Comparison of ENCODE assay signal across 10 cellular contexts in the genomic region with DNA sequence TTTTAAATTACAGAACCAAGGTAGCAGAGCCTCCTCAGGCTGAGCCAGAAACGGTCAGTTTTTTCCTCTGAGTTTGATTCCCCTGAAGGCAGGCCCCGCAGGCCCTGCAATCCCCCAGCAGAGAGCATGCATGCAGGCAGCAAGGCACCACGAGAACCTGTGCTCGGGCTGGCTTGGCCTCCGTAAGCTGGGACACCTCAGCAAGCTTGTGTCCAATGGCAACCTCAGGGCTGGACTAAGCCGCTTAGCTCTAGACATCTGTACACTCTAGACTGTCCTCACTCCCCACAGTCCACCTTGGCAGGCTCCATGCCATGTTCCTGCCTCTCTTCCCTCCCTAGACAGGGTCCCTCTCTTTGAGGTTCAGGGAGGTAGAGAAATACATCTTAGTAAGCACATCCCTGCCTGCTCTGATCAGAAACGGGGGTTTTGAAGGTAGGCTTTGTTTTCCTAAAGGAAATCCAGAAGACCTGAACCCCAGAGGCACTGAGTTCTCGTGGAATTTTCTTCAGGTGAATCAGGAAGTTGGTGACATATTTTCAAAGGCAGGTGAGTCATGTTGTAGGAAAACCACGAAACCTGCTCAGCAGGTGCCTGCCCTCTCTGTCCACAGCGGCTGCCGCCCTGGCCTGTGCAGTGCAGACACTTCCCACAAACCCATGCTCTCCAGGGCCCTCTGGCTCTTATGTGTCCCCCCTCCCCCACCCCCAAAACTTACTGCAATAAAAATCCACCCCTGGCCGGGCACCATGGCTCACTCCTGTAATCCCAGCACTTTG. TPM values are rescaled to one million over a fixed set of nuclear protein-coding genes. Genes with fewer than 3 reads are reported as not detected.
A peak's percentile ranks its signal among the peaks of the same experiment; 100 is the strongest.
DNase-seq lines count a peak whose midpoint lies in the region; ATAC-seq and TF ChIP-seq lines count a peak whose summit lies in the region.
"Had no signal": no experiment of that assay in that cellular context is flagged by ENCODE, and none has a peak within 500 bp of the region (broad histone marks: within the 10 kb centered on the region; RNA-seq: fewer than 3 reads in every experiment).

No MANE protein-coding gene starts in this region.

- H3K9me3 ChIP-seq in esophagus (ENCODE audit: control insufficient read depth in 2 of 2, insufficient read depth in 1 of 2, low read depth in 1 of 2, low read length in 1 of 2) (no peaks in the 10 kb centered on the region), stomach (no peaks in the 10 kb centered on the region)

- H3K36me3 ChIP-seq in esophagus (ENCODE audit: control insufficient read depth in 2 of 2, insufficient read depth in 2 of 2, low read length in 1 of 2) (peaks cover 6 to 17% of the 10 kb centered on the region in 2 donors), stomach (peaks cover 28 to 73% (median 67%) of the 10 kb centered on the region in 4 donors)

- intact Hi-C loops in stomach (cut with DNase I; ENCODE audit: low total_unique reads) = no loop called here

- TF ChIP-seq POLR2A in stomach (IDR thresholded peaks at IDR 0.05) = no peak

- H3K4me3 ChIP-seq in esophagus (ENCODE audit: low read depth in 1 of 2, low read length in 2 of 2) = no peak overlapping the region
- H3K4me3 ChIP-seq in stomach = no peak overlapping the region

- H3K27ac ChIP-seq in esophagus (ENCODE audit: low read depth in 2 of 2, low read length in 1 of 2) = peak overlapping the region; percentile 73 to 90
- H3K27ac ChIP-seq in stomach = peak overlapping the region; percentile 76 to 96 (median 92)

- DNase-seq in NCI-H748 (lab: John Stamatoyannopoulos, UW; ENCODE audit: unreplicated experiment) = peak; percentile 22
- no peak for DNase-seq in NCI-H748 treated with DMSO at 0.1 percent for 48 hours (lab: John Stamatoyannopoulos, UW)
- DNase-seq in NCI-H774 (lab: John Stamatoyannopoulos, UW) = peak; percentile 76
- peak; percentile 85 for DNase-seq in stomach
- DNase-seq: cortex of kidney, NCI-H1092 treated with DMSO at 0.1 percent for 48 hours had no signal

- H3K27me3 ChIP-seq in esophagus (ENCODE audit: control insufficient read depth in 1 of 2, insufficient read depth in 2 of 2, low read length in 2 of 2) (no peaks in the 10 kb centered on the region), stomach (no peaks in the 10 kb centered on the region)

- no peak for TF ChIP-seq CTCF in stomach (IDR thresholded peaks at IDR 0.05)

- ATAC-seq in GM21786 (IDR thresholded peaks at IDR 0.05; ENCODE audit: unreplicated experiment) (no peak), HG02938 (IDR thresholded peaks at IDR 0.05; ENCODE audit: unreplicated experiment) (no peak), HG03378 (IDR thresholded peaks at IDR 0.05; ENCODE audit: unreplicated experiment) (no peak)

- no peak for TF ChIP-seq EP300 in stomach (IDR thresholded peaks at IDR 0.05)

- H3K4me1 ChIP-seq in esophagus (ENCODE audit: control insufficient read depth in 2 of 2, insufficient read depth in 2 of 2, low read length in 1 of 2) (peaks cover 13 to 27% of the 10 kb centered on the region in 2 donors), stomach (peaks cover 63 to 89% (median 78%) of the 10 kb centered on the region in 4 donors)

- 60 to 69% methylated on average over 12 of the region's 12 CpGs for WGBS in esophagus, 2 donors
- 48 to 70% (median 55%) methylated on average over 12 of the region's 12 CpGs for WGBS in stomach, 5 donors

RNA-seq across cellular contexts. Expression of a gene that starts 6.9 kb away (rescaled TPM):
- polyA plus RNA-seq in esophagus = 10 to 100 TPM; 11.2 to 34.9 TPM
- 100 to 1,000 TPM in 3 of 5 donors, 10 to 100 TPM in 2; 82.6 to 208 (median 101) TPM for total RNA-seq in stomach
- 10 to 100 TPM in 2 of 3 donors, 1 to 10 TPM in 1; 5.3 to 25.7 (median 22.8) TPM for polyA plus RNA-seq in stomach

RNA-seq across cellular contexts. Expression of a gene that starts 13.7 kb away (rescaled TPM):
- polyA plus RNA-seq in esophagus (under 1 TPM; 0.02 to 0.10 TPM), stomach (under 1 TPM; 0.37 to 0.73 (median 0.61) TPM)
- total RNA-seq in stomach = 100 to 1,000 TPM in 1 of 5 donors, under 1 TPM in 1, not detected in 3; 0.55 to 499 TPM

RNA-seq across cellular contexts. Expression of a gene that starts 48.8 kb away (rescaled TPM):
- polyA plus RNA-seq in esophagus (10 to 100 TPM; 38.2 to 41.5 TPM), stomach (10 to 100 TPM; 39.0 to 59.4 (median 39.9) TPM)
- total RNA-seq in stomach = 10 to 100 TPM; 20.1 to 42.9 (median 21.8) TPM
